Comparison of ENCODE assay signal across 11 cellular contexts in genomic region chr9:19376931-19377330, GRCh38. TPM values are rescaled to one million over a fixed set of nuclear protein-coding genes. Genes with fewer than 3 reads are reported as not detected.
A peak's percentile ranks its signal among the peaks of the same experiment; 100 is the strongest.
DNase-seq lines count a peak whose midpoint lies in the region; ATAC-seq, FAIRE-seq and TF ChIP-seq lines count a peak whose summit lies in the region.
"Had no signal": no experiment of that assay in that cellular context is flagged by ENCODE, and none has a peak within 500 bp of the region (broad histone marks: within the 10 kb centered on the region; RNA-seq: fewer than 3 reads in every experiment).

No MANE protein-coding gene starts in this region.

- H3K4me2 ChIP-seq in keratinocyte (ENCODE audit: control insufficient read depth, extremely low read depth, insufficient read depth, low read depth, low read length): peak overlapping the region; percentile 87

- H3K4me1 ChIP-seq in keratinocyte (ENCODE audit: control insufficient read depth, extremely low read depth, insufficient read depth, low read length): peaks cover 28% of the 10 kb centered on the region
- peaks cover 17 to 34% (median 22%) of the 10 kb centered on the region in 4 donors for H3K4me1 ChIP-seq in upper lobe of left lung

- 63 to 75% methylated on average over 2 of the region's 2 CpGs for WGBS in upper lobe of left lung, 2 donors

- TF ChIP-seq CTCF in AG04450 (IDR thresholded peaks at IDR 0.05; ENCODE audit: low read depth, low read length) (no peak), keratinocyte (optimal IDR thresholded peaks at IDR 0.05 in 1 of 3, IDR thresholded peaks at IDR 0.05 in 1 of 3, conservative IDR thresholded peaks at IDR 0.05 in 1 of 3; ENCODE audit: extremely low read depth in 1 of 3, insufficient read depth in 2 of 3, low read length in 3 of 3) (no peak), upper lobe of left lung (IDR thresholded peaks at IDR 0.05) (no peak)

- H2AFZ ChIP-seq in keratinocyte (ENCODE audit: control insufficient read depth, low read length): no peak overlapping the region

- FAIRE-seq in GM12891 (lab: Jason Lieb, UNC): peak; percentile 41
- no peak for FAIRE-seq in keratinocyte (lab: Jason Lieb, UNC)

- H3K9me1 ChIP-seq in keratinocyte (ENCODE audit: control insufficient read depth, extremely low read depth, insufficient read depth, low read length): no peaks in the 10 kb centered on the region

- CTCF ChIA-PET in AG04450 (lab: Charles Lee): interaction anchor here (1.0 to 3.3 kb wide), 2 partner anchors 80 to 88 kb away, joined by 7 to 16 read pairs; no protein-coding TSS in a partner anchor
- CTCF ChIA-PET in activated CD4-positive, alpha-beta memory T cell treated with anti-CD3 and anti-CD28 coated beads, Interleukin-2, amount 10 ng/mL, durations not matched to agents 7 days and 5 days (lab: Charles Lee): interaction anchor here (0.9 to 1.9 kb wide), 3 partner anchors 80 to 328 kb away, joined by 4 to 5 read pairs (median 5); partner anchors contain the start of gene RRAGA

- H3K9me3 Mint-ChIP-seq in activated CD4-positive, alpha-beta memory T cell treated with anti-CD3 and anti-CD28 coated beads, Interleukin-2, amount 10 ng/mL, durations not matched to agents 7 days and 5 days: no peaks in the 10 kb centered on the region

- peak; percentile 60; the same call in 1 of the 2 replicates for TF ChIP-seq POLR2A in GM12891 (IDR thresholded peaks at IDR 0.05; ENCODE audit: low read depth, low read length)
- no peak for TF ChIP-seq POLR2A in upper lobe of left lung (IDR thresholded peaks at IDR 0.05)

- TF ChIP-seq EP300 in upper lobe of left lung (IDR thresholded peaks at IDR 0.05): no peak

- H4K20me1 ChIP-seq in keratinocyte (ENCODE audit: control insufficient read depth, extremely low read depth, insufficient read depth, low read length): peaks cover 21% of the 10 kb centered on the region

- H3K4me3 Mint-ChIP-seq in activated CD4-positive, alpha-beta memory T cell treated with anti-CD3 and anti-CD28 coated beads, Interleukin-2, amount 10 ng/mL, durations not matched to agents 7 days and 5 days: peak overlapping the region; percentile 63

- no peaks in the 10 kb centered on the region for H3K27me3 Mint-ChIP-seq in activated CD4-positive, alpha-beta memory T cell treated with anti-CD3 and anti-CD28 coated beads, Interleukin-2, amount 10 ng/mL, durations not matched to agents 7 days and 5 days

- H3K27ac Mint-ChIP-seq in activated CD4-positive, alpha-beta memory T cell treated with anti-CD3 and anti-CD28 coated beads, Interleukin-2, amount 10 ng/mL, durations not matched to agents 7 days and 5 days: peak overlapping the region; percentile 57

- no peak for ATAC-seq in upper lobe of left lung (ENCODE audit: low FRiP score in 2 of 2)

- H3K79me2 ChIP-seq in keratinocyte (ENCODE audit: control insufficient read depth, insufficient read depth, low read length): peaks cover 37% of the 10 kb centered on the region

- peaks cover 79% of the 10 kb centered on the region for H3K36me3 Mint-ChIP-seq in activated CD4-positive, alpha-beta memory T cell treated with anti-CD3 and anti-CD28 coated beads, Interleukin-2, amount 10 ng/mL, durations not matched to agents 7 days and 5 days (ENCODE audit: low read depth)

- DNase-seq in AG04450 (ENCODE audit: low read depth, low spot score) (no peak), GM12891 (ENCODE audit: insufficient read length, low spot score) (no peak), keratinocyte (ENCODE audit: low read depth, low spot score) (no peak), GM19238 (ENCODE audit: insufficient read length, low spot score) (no peak), AML-193 (lab: John Stamatoyannopoulos, UW) (no peak), upper lobe of left lung (no peak), activated gamma-delta T cell treated with Interleukin-2 at 50 U/mL for 16 hours (no peak)
- DNase-seq in activated CD4-positive, alpha-beta memory T cell treated with anti-CD3 and anti-CD28 coated beads, Interleukin-2, amount 10 ng/mL, durations not matched to agents 7 days and 5 days: no peak
- DNase-seq: DMS153, erythroblast, retina had no signal

- POLR2A ChIA-PET in AG04450 (lab: Yijun Ruan, JAX): interaction anchor here (1.0 kb wide), 1 partner anchor 88 kb away, joined by 3 read pairs; no protein-coding TSS in a partner anchor
- POLR2A ChIA-PET in activated CD4-positive, alpha-beta memory T cell treated with anti-CD3 and anti-CD28 coated beads, Interleukin-2, amount 10 ng/mL, durations not matched to agents 7 days and 5 days (lab: Charles Lee): interaction anchor here (0.9 to 2.4 kb wide), 7 partner anchors 11 to 328 kb away, joined by 3 to 8 read pairs (median 4); partner anchors contain the start of genes ACER2, DENND4C and RRAGA

- dilution Hi-C loops in keratinocyte (cut with MboI; ENCODE audit: extremely low pct_ligation_motif_present, low sequenced_read_pairs): loop anchor here (10.0 kb wide), 1 partner anchor 78 kb away; no protein-coding TSS in a partner anchor

- H3K4me3 ChIP-seq in AG04450 (ENCODE audit: low read depth, low read length) (peak overlapping the region; percentile 91), keratinocyte (ENCODE audit: control insufficient read depth in 2 of 3, extremely low read depth in 1 of 3, insufficient read depth in 2 of 3, low read depth in 1 of 3, low read length in 3 of 3) (peak overlapping the region in 2 of 3 experiments; percentile 95 to 98), upper lobe of left lung (no peak overlapping the region)

- no peaks in the 10 kb centered on the region for H3K27me3 ChIP-seq in AG04450 (ENCODE audit: control insufficient read depth, insufficient read depth, low read length)
- H3K27me3 ChIP-seq in keratinocyte (ENCODE audit: control insufficient read depth, extremely low read depth, insufficient read depth, low read length): no peaks in the 10 kb centered on the region
- H3K27me3 ChIP-seq in upper lobe of left lung: no peaks in the 10 kb centered on the region

- H3K9ac ChIP-seq in keratinocyte (ENCODE audit: control insufficient read depth, extremely low read depth, insufficient read depth, low read length): peak overlapping the region; percentile 98

- peaks cover 16 to 48% of the 10 kb centered on the region in 2 experiments for H3K36me3 ChIP-seq in keratinocyte (ENCODE audit: control insufficient read depth in 2 of 2, extremely low read depth in 1 of 2, insufficient read depth in 2 of 2, low read length in 2 of 2)
- H3K36me3 ChIP-seq in upper lobe of left lung: peaks cover 20 to 66% (median 42%) of the 10 kb centered on the region in 4 donors

- H3K4me1 Mint-ChIP-seq in activated CD4-positive, alpha-beta memory T cell treated with anti-CD3 and anti-CD28 coated beads, Interleukin-2, amount 10 ng/mL, durations not matched to agents 7 days and 5 days: peaks cover 52% of the 10 kb centered on the region

- no peaks in the 10 kb centered on the region for H3K9me3 ChIP-seq in AG04450 (ENCODE audit: control insufficient read depth, insufficient read depth, low read length)
- H3K9me3 ChIP-seq in keratinocyte (ENCODE audit: control insufficient read depth, low read depth, low read length): no peaks in the 10 kb centered on the region
- H3K9me3 ChIP-seq in upper lobe of left lung: no peaks in the 10 kb centered on the region

- H3K27ac ChIP-seq in AG04450 (ENCODE audit: low read depth, low read length) (no peak overlapping the region), keratinocyte (ENCODE audit: control insufficient read depth, insufficient read depth, low read length) (no peak overlapping the region), upper lobe of left lung (no peak overlapping the region)

TF ChIP-seq in GM12891, 5 proteins besides CTCF, POLR2A, EP300 and RAD21:
- no peak for TF ChIP-seq PAX5 (IDR thresholded peaks at IDR 0.05; ENCODE audit: insufficient read depth, low read length, severe bottlenecking)
- TF ChIP-seq TAF1 (IDR thresholded peaks at IDR 0.05; ENCODE audit: low read depth, low read length): no peak
- TF ChIP-seq POU2F2 (IDR thresholded peaks at IDR 0.05; ENCODE audit: low read depth, low read length): no peak
- TF ChIP-seq POLR2AphosphoS5 (IDR thresholded peaks at IDR 0.05; ENCODE audit: low read depth, low read length): no peak; the same call in 1 of the 2 replicates
- TF ChIP-seq SPI1 (IDR thresholded peaks at IDR 0.05; ENCODE audit: low read depth, low read length): no peak
TF ChIP-seq in GM12891: peak in this region for 0.

RNA-seq across cellular contexts. Expression of gene RPS6, which starts 3.1 kb away (rescaled TPM):
- polyA plus RNA-seq in AG04450 (2011; rRNA removed): 3,064 and 3,310 TPM in 2 replicates
- polyA minus RNA-seq in AG04450 (2011; rRNA and poly(A)+ RNA removed): 623 and 670 TPM in 2 replicates
- polyA plus RNA-seq in GM12891 (2012; ENCODE audit: low read depth, missing spikeins): 4,882 TPM
- 1,000 to 10,000 TPM; 2,001 to 2,049 TPM for total RNA-seq in activated CD4-positive, alpha-beta memory T cell treated with anti-CD3 and anti-CD28 coated beads, Interleukin-2, amount 10 ng/mL, durations not matched to agents 7 days and 5 days
- 1,903 to 3,423 TPM (median 2,013 TPM) in 3 replicates for polyA plus RNA-seq in keratinocyte
- polyA plus RNA-seq in keratinocyte (2011; ENCODE audit: low read depth): 2,401 TPM
- polyA plus RNA-seq in keratinocyte (2011; cell fraction: cytosol; rRNA removed): 3,013 and 3,358 TPM in 2 replicates
- 662 and 843 TPM in 2 replicates for polyA plus RNA-seq in keratinocyte (2011; cell fraction: nucleus; rRNA removed)
- polyA plus RNA-seq in keratinocyte (2012; ENCODE audit: low replicate concordance): 1,771 and 2,753 TPM in 2 replicates
- 193 to 899 TPM (median 839 TPM) in 3 replicates for polyA minus RNA-seq in keratinocyte
- 557 TPM for polyA minus RNA-seq in keratinocyte (2011; cell fraction: cytosol; rRNA and poly(A)+ RNA removed)
- polyA minus RNA-seq in keratinocyte (2011; cell fraction: nucleus; rRNA and poly(A)+ RNA removed): 114 and 179 TPM in 2 replicates
- 1,000 to 10,000 TPM in 3 of 6 donors, 100 to 1,000 TPM in 3; 664 to 1,586 (median 1,027) TPM for total RNA-seq in upper lobe of left lung

RNA-seq across cellular contexts. Expression of gene ACER2, which starts 31.9 kb away (rescaled TPM):
- polyA plus RNA-seq in AG04450 (2011; rRNA removed) (1.6 and 2.3 TPM in 2 replicates), keratinocyte (3.2 to 4.3 TPM (median 4.2 TPM) in 3 replicates)
- 5.1 and 8.1 TPM in 2 replicates for polyA minus RNA-seq in AG04450 (2011; rRNA and poly(A)+ RNA removed)
- polyA plus RNA-seq in GM12891 (2012; ENCODE audit: low read depth, missing spikeins): 1.1 TPM
- 1 to 10 TPM; 3.2 to 3.3 TPM for total RNA-seq in activated CD4-positive, alpha-beta memory T cell treated with anti-CD3 and anti-CD28 coated beads, Interleukin-2, amount 10 ng/mL, durations not matched to agents 7 days and 5 days
- polyA plus RNA-seq in keratinocyte (2011; ENCODE audit: low read depth): 0.31 TPM
- polyA plus RNA-seq in keratinocyte (2011; cell fraction: cytosol; rRNA removed): 1.7 and 3.3 TPM in 2 replicates
- polyA plus RNA-seq in keratinocyte (2011; cell fraction: nucleus; rRNA removed): 6.0 and 7.2 TPM in 2 replicates
- polyA plus RNA-seq in keratinocyte (2012; ENCODE audit: low replicate concordance): 2.2 and 2.9 TPM in 2 replicates
- 5.7 to 13.7 TPM (median 13.1 TPM) in 3 replicates for polyA minus RNA-seq in keratinocyte
- polyA minus RNA-seq in keratinocyte (2011; cell fraction: cytosol; rRNA and poly(A)+ RNA removed): 3.5 TPM
- polyA minus RNA-seq in keratinocyte (2011; cell fraction: nucleus; rRNA and poly(A)+ RNA removed): 10.4 and 11.4 TPM in 2 replicates
- total RNA-seq in upper lobe of left lung: 1 to 10 TPM; 3.2 to 9.4 (median 4.5) TPM

Comparison
In these comparisons a context has a peak if more than half of its experiments do, and no peak if none do; other contexts are left out.
1. H3K4me3 ChIP-seq: peak in AG04450 (single experiment) and keratinocyte (2 of 3); none in upper lobe of left lung (0 of 4).